Comparison of ENCODE assay signal across 14 cellular contexts in the genomic region with DNA sequence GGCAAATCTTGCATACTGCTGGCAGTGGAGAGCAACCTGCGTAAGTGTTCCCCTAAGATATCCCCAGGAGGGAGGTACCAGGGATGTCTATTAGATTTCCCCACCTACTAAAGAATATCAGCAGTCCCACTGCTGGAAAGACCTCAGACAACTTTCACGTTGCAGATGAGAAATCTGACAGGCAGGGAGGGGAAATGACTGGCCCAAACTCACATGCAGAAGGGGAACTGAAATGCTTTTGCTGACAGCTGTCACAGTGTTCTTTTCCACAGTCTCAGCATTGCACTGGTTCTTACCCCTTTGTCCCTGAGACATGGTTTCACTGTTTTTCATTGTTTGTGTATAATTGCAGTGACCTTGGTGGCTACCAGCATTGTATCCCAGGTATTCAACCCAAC.
DNase-seq lines count a peak whose midpoint lies in the region; ATAC-seq and TF ChIP-seq lines count a peak whose summit lies in the region.
"Had no signal": no experiment of that assay in that cellular context is flagged by ENCODE, and none has a peak within 500 bp of the region (broad histone marks: within the 10 kb centered on the region; RNA-seq: fewer than 3 reads in every experiment).

No MANE protein-coding gene starts in this region.

- no peak overlapping the region for H3K56ac ChIP-seq in mesendoderm (ENCODE audit: low read length)

- no peaks in the 10 kb centered on the region for H3K9me2 ChIP-seq in DOHH2 (replicated peaks; ENCODE audit: control insufficient read depth, low read length)
- H3K9me2 ChIP-seq: SK-N-SH had no signal

- H3K4me3 ChIP-seq in DOHH2 (ENCODE audit: low read length) = 0 out of 2 replicates have a peak overlapping the region, but pooled peaks have one; percentile 8
- H3K4me3 ChIP-seq in mesendoderm (ENCODE audit: low read length) = no peak overlapping the region
- H3K4me3 ChIP-seq: suprapubic skin had no signal

- no peak overlapping the region for H4K8ac ChIP-seq in mesendoderm (ENCODE audit: low read depth, low read length)

- H3F3A ChIP-seq in DOHH2 (ENCODE audit: control insufficient read depth, insufficient read depth) = no peaks in the 10 kb centered on the region

- peak overlapping the region; percentile 42 for H3K4me2 ChIP-seq in DOHH2 (ENCODE audit: low read length)
- H3K4me2 ChIP-seq in mesendoderm (ENCODE audit: low read length) = no peak overlapping the region
- H3K4me2 ChIP-seq: SK-N-SH had no signal

- no peak overlapping the region for H4K5ac ChIP-seq in mesendoderm (ENCODE audit: low read length)

- TF ChIP-seq CTCF in DOHH2 (IDR thresholded peaks at IDR 0.05; ENCODE audit: low read depth, low read length, poor library complexity, severe bottlenecking) = no peak

- no peak overlapping the region for H3K4ac ChIP-seq in mesendoderm (ENCODE audit: low read depth, low read length)

- H4K20me1 ChIP-seq in DOHH2 (ENCODE audit: control insufficient read depth, insufficient read depth, low read depth, low read length) = no peaks in the 10 kb centered on the region

- no peak overlapping the region for H3K18ac ChIP-seq in mesendoderm (ENCODE audit: low read length)

- peak; percentile 91 for ATAC-seq in HG02642 (IDR thresholded peaks at IDR 0.05; ENCODE audit: poor library complexity, unreplicated experiment)
- peak; percentile 94 for ATAC-seq in HG03565 (IDR thresholded peaks at IDR 0.05; ENCODE audit: unreplicated experiment)

- H3K27me3 ChIP-seq in DOHH2 (ENCODE audit: control insufficient read depth, low read length) (no peaks in the 10 kb centered on the region), mesendoderm (ENCODE audit: insufficient read depth, low read length, poor library complexity) (no peaks in the 10 kb centered on the region)
- H3K27me3 ChIP-seq: suprapubic skin had no signal

- no peaks in the 10 kb centered on the region for H3K9me3 ChIP-seq in DOHH2 (ENCODE audit: control insufficient read depth, insufficient read depth, low read length)
- H3K9me3 ChIP-seq: SK-N-SH, suprapubic skin had no signal

- H3K27me3 Mint-ChIP-seq in activated CD4-positive, alpha-beta T cell treated with anti-CD3 and anti-CD28 coated beads, Interleukin-2, amount 10 ng/mL, durations not matched to agents 7 days and 5 days = peaks cover 3% of the 10 kb centered on the region
- H3K27me3 Mint-ChIP-seq: activated naive CD4-positive, alpha-beta T cell treated with anti-CD3 and anti-CD28 coated beads, Interleukin-2, amount 50 U/mL, for 24 hours had no signal

- H3K79me2 ChIP-seq in DOHH2 (ENCODE audit: control insufficient read depth, low read length) (no peaks in the 10 kb centered on the region), mesendoderm (ENCODE audit: control insufficient read depth, insufficient read depth, low read length) (no peaks in the 10 kb centered on the region)

- CTCF ChIA-PET in activated CD4-positive, alpha-beta T cell treated with anti-CD3 and anti-CD28 coated beads, Interleukin-2, amount 10 ng/mL, durations not matched to agents 7 days and 5 days (lab: Charles Lee) = interaction anchor here (0.5 kb wide), 1 partner anchor 38 kb away, joined by 4 read pairs; no protein-coding TSS in a partner anchor

- peaks cover 36% of the 10 kb centered on the region for H3K4me1 ChIP-seq in DOHH2 (ENCODE audit: control insufficient read depth, low read length)
- no peaks in the 10 kb centered on the region for H3K4me1 ChIP-seq in mesendoderm (ENCODE audit: control insufficient read depth, low read depth, low read length)

- H3K27ac ChIP-seq in DOHH2 (ENCODE audit: low read depth, low read length) (no peak overlapping the region), mesendoderm (ENCODE audit: low read depth, low read length) (no peak overlapping the region)
- H3K27ac ChIP-seq: suprapubic skin had no signal

- no peaks in the 10 kb centered on the region for H3K36me3 ChIP-seq in DOHH2 (ENCODE audit: control insufficient read depth, low read length)
- no peaks in the 10 kb centered on the region for H3K36me3 ChIP-seq in mesendoderm (ENCODE audit: control insufficient read depth, insufficient read depth, low read length)
- H3K36me3 ChIP-seq: suprapubic skin had no signal

- H3K4me1 Mint-ChIP-seq in activated CD4-positive, alpha-beta T cell treated with anti-CD3 and anti-CD28 coated beads, Interleukin-2, amount 10 ng/mL, durations not matched to agents 7 days and 5 days = no peaks in the 10 kb centered on the region
- H3K4me1 Mint-ChIP-seq: activated CD4-positive, alpha-beta T cell treated with anti-CD3 and anti-CD28 coated beads, Interleukin-2, amount 10 ng/mL, durations not matched to agents 24 days and 14 days had no signal

- no peak overlapping the region for H2AK5ac ChIP-seq in mesendoderm (ENCODE audit: low read length)

- H3K9ac ChIP-seq in mesendoderm (ENCODE audit: low read length) = no peak overlapping the region
- H3K9ac ChIP-seq: SK-N-SH had no signal

- WGBS in mesendoderm (ENCODE audit: extremely low coverage, insufficient coverage, low lambda C conversion rate) = no CpG with 5 or more reads among the region's 2 CpGs

- H2BK120ac ChIP-seq in mesendoderm (ENCODE audit: low read depth, low read length) = no peak overlapping the region

- no peaks in the 10 kb centered on the region for H3K79me1 ChIP-seq in mesendoderm (ENCODE audit: low read length)

- no peaks in the 10 kb centered on the region for H3K36me3 Mint-ChIP-seq in activated CD4-positive, alpha-beta T cell treated with anti-CD3 and anti-CD28 coated beads, Interleukin-2, amount 10 ng/mL, durations not matched to agents 7 days and 5 days (ENCODE audit: low read depth)
- H3K36me3 Mint-ChIP-seq: activated naive CD4-positive, alpha-beta T cell treated with anti-CD3 and anti-CD28 coated beads, Interleukin-2, amount 50 U/mL, for 24 hours had no signal

- no peak overlapping the region for H3K4me3 Mint-ChIP-seq in activated CD4-positive, alpha-beta T cell treated with anti-CD3 and anti-CD28 coated beads, Interleukin-2, amount 10 ng/mL, durations not matched to agents 7 days and 5 days
- H3K4me3 Mint-ChIP-seq: activated CD4-positive, alpha-beta T cell treated with anti-CD3 and anti-CD28 coated beads, Interleukin-2, amount 10 ng/mL, durations not matched to agents 24 days and 14 days; activated naive CD4-positive, alpha-beta T cell treated with anti-CD3 and anti-CD28 coated beads, Interleukin-2, amount 50 U/mL, for 24 hours had no signal

- no peak overlapping the region for H2BK5ac ChIP-seq in mesendoderm (ENCODE audit: low read length)

- H3K23ac ChIP-seq in mesendoderm (ENCODE audit: low read length) = no peak overlapping the region

- peak; percentile 29 for DNase-seq in GM19238 (ENCODE audit: insufficient read length, low spot score)
- no peak for DNase-seq in activated CD4-positive, alpha-beta T cell treated with anti-CD3 and anti-CD28 coated beads, Interleukin-2, amount 10 ng/mL, durations not matched to agents 7 days and 5 days
- DNase-seq in stimulated activated CD4-positive, alpha-beta T cell treated with anti-CD3 and anti-CD28 coated beads, Interleukin-2, amount 100 ng/mL, for 48 hours = no peak
- no peak for DNase-seq in mesendoderm
- no peak for DNase-seq in activated naive CD4-positive, alpha-beta T cell treated with anti-CD3 and anti-CD28 coated beads, Interleukin-2, amount 50 U/mL, for 16 hours
- DNase-seq: activated CD4-positive, alpha-beta T cell treated with anti-CD3 and anti-CD28 coated beads, Interleukin-2, amount 10 ng/mL, durations not matched to agents 24 days and 14 days; cortex of kidney; NCI-H524 treated with DMSO at 0.1 percent for 48 hours; SK-N-SH had no signal

- H3K27ac Mint-ChIP-seq in activated CD4-positive, alpha-beta T cell treated with anti-CD3 and anti-CD28 coated beads, Interleukin-2, amount 10 ng/mL, durations not matched to agents 7 days and 5 days = no peak overlapping the region
- H3K27ac Mint-ChIP-seq: activated CD4-positive, alpha-beta T cell treated with anti-CD3 and anti-CD28 coated beads, Interleukin-2, amount 10 ng/mL, durations not matched to agents 24 days and 14 days; activated naive CD4-positive, alpha-beta T cell treated with anti-CD3 and anti-CD28 coated beads, Interleukin-2, amount 50 U/mL, for 24 hours had no signal

- H2BK15ac ChIP-seq in mesendoderm (replicated peaks; ENCODE audit: low read depth) = no peak overlapping the region

- POLR2A ChIA-PET in activated CD4-positive, alpha-beta T cell treated with anti-CD3 and anti-CD28 coated beads, Interleukin-2, amount 10 ng/mL, durations not matched to agents 7 days and 5 days (lab: Charles Lee) = no interaction called here

- H3K9me3 Mint-ChIP-seq in activated CD4-positive, alpha-beta T cell treated with anti-CD3 and anti-CD28 coated beads, Interleukin-2, amount 10 ng/mL, durations not matched to agents 7 days and 5 days = no peaks in the 10 kb centered on the region
- H3K9me3 Mint-ChIP-seq: activated naive CD4-positive, alpha-beta T cell treated with anti-CD3 and anti-CD28 coated beads, Interleukin-2, amount 50 U/mL, for 24 hours had no signal
